8 cellular contexts compared by ENCODE assay signal in genomic region chr1:19483261-19483660, GRCh38. TPM values are rescaled to one million over a fixed set of nuclear protein-coding genes. Genes with fewer than 3 reads are reported as not detected.
DNase-seq lines count a peak whose midpoint lies in the region; FAIRE-seq and TF ChIP-seq lines count a peak whose summit lies in the region.

No MANE protein-coding gene starts in this region.

- H3K4me1 Mint-ChIP-seq in T-helper 2 cell treated with Interferon-gamma antibody and Interleukin-4, amounts not matched to agents 5 μg/mL and 100 μg/mL, for 36 hours (ENCODE audit: low read depth) = peaks cover 68% of the 10 kb centered on the region

- peak; percentile 45 for DNase-seq in GM13976 (ENCODE audit: low spot score)
- DNase-seq in T-helper 2 cell treated with Interferon-gamma antibody and Interleukin-4, amounts not matched to agents 5 μg/mL and 100 μg/mL, for 36 hours (ENCODE audit: low spot score) = peak; percentile 36
- no peak for DNase-seq in fibroblast of lung (ENCODE audit: low read depth in 2 of 2)
- DNase-seq in small intestine = no peak
- DNase-seq in NCI-H748 (lab: John Stamatoyannopoulos, UW; ENCODE audit: unreplicated experiment) = no peak
- no peak for DNase-seq in GM19239 (ENCODE audit: insufficient read length, low spot score)
- no peak for DNase-seq in COLO668 (lab: John Stamatoyannopoulos, UW; ENCODE audit: unreplicated experiment)
- DNase-seq in HEK293T (ENCODE audit: extremely low spot score) = no peak

- POLR2A ChIA-PET in HEK293T (lab: Yijun Ruan, JAX) = no interaction called here

- peaks cover 2% of the 10 kb centered on the region for H4K20me1 ChIP-seq in fibroblast of lung (ENCODE audit: control insufficient read depth, extremely low read depth, insufficient read depth, low read length)

- H3K27ac ChIP-seq in fibroblast of lung (ENCODE audit: insufficient read depth, low read length) (peak overlapping the region; percentile 94), small intestine (ENCODE audit: low read depth in 1 of 2, low read length in 1 of 2) (peak overlapping the region; percentile 97 to 98)

- peaks cover 72% of the 10 kb centered on the region for H3K79me2 ChIP-seq in fibroblast of lung (ENCODE audit: control insufficient read depth, insufficient read depth, low read length)

- H3K4me3 ChIP-seq in fibroblast of lung (replicated peaks in 1 of 4; ENCODE audit: control extremely low read depth in 1 of 4, insufficient read depth in 1 of 4, low read depth in 3 of 4, low read length in 4 of 4) (peak overlapping the region; percentile 61 to 96 (median 84)), small intestine (ENCODE audit: low read depth in 1 of 2, low read length in 2 of 2) (peak overlapping the region in 1 of 2 donors; percentile 70)

- peak overlapping the region; percentile 92 for H3K4me3 Mint-ChIP-seq in T-helper 2 cell treated with Interferon-gamma antibody and Interleukin-4, amounts not matched to agents 5 μg/mL and 100 μg/mL, for 36 hours

- H3K36me3 Mint-ChIP-seq in T-helper 2 cell treated with Interferon-gamma antibody and Interleukin-4, amounts not matched to agents 5 μg/mL and 100 μg/mL, for 36 hours (ENCODE audit: low read depth) = peaks cover 46% of the 10 kb centered on the region

- no peaks in the 10 kb centered on the region for H3K27me3 Mint-ChIP-seq in T-helper 2 cell treated with Interferon-gamma antibody and Interleukin-4, amounts not matched to agents 5 μg/mL and 100 μg/mL, for 36 hours (ENCODE audit: low read depth)

- FAIRE-seq in small intestine (lab: Jason Lieb, UNC) (no peak), GM19239 (lab: Jason Lieb, UNC) (no peak)

- no peaks in the 10 kb centered on the region for H3K9me3 ChIP-seq in fibroblast of lung (ENCODE audit: control insufficient read depth, insufficient read depth, low read depth, low read length)
- H3K9me3 ChIP-seq in small intestine (ENCODE audit: control insufficient read depth, low read depth) = no peaks in the 10 kb centered on the region

- peak overlapping the region; percentile 100 for H3K4me2 ChIP-seq in fibroblast of lung (ENCODE audit: extremely low read depth, insufficient read depth, low read length)

- H3K4me1 ChIP-seq in fibroblast of lung (ENCODE audit: control insufficient read depth, extremely low read depth, insufficient read depth, low read length) (peaks cover 21% of the 10 kb centered on the region), small intestine (ENCODE audit: control insufficient read depth in 2 of 2, insufficient read depth in 1 of 2, low read depth in 1 of 2, low read length in 1 of 2) (peaks cover 13 to 22% of the 10 kb centered on the region in 2 donors)

- no peaks in the 10 kb centered on the region for H3K27me3 ChIP-seq in fibroblast of lung (ENCODE audit: control insufficient read depth, insufficient read depth, low read length)
- H3K27me3 ChIP-seq in small intestine (ENCODE audit: control insufficient read depth in 2 of 2, insufficient read depth in 2 of 2, low read length in 2 of 2) = no peaks in the 10 kb centered on the region

- H3K9ac ChIP-seq in fibroblast of lung (ENCODE audit: insufficient read depth, low read length) = no peak overlapping the region

- WGBS in small intestine, 3 donors = 53 to 61% (median 59%) methylated on average over 3 of the region's 3 CpGs

- H3K27ac Mint-ChIP-seq in T-helper 2 cell treated with Interferon-gamma antibody and Interleukin-4, amounts not matched to agents 5 μg/mL and 100 μg/mL, for 36 hours = peak overlapping the region; percentile 91

- CTCF ChIA-PET in HEK293T (lab: Yijun Ruan, JAX) = interaction anchor here (1.0 kb wide), 1 partner anchor 38 kb away, joined by 3 read pairs; no protein-coding TSS in a partner anchor

- peaks cover 3% of the 10 kb centered on the region for H3K36me3 ChIP-seq in fibroblast of lung (ENCODE audit: control insufficient read depth, insufficient read depth, low read length)
- H3K36me3 ChIP-seq in small intestine (ENCODE audit: control insufficient read depth in 2 of 2, insufficient read depth in 2 of 2, low read length in 2 of 2) = no peaks in the 10 kb centered on the region

- in situ Hi-C loops in GM13976 (cut with MboI; ENCODE audit: low sequenced_read_pairs, unreplicated experiment) = no loop called here

- H3K9me3 Mint-ChIP-seq in T-helper 2 cell treated with Interferon-gamma antibody and Interleukin-4, amounts not matched to agents 5 μg/mL and 100 μg/mL, for 36 hours = no peaks in the 10 kb centered on the region

- no peak for TF ChIP-seq CTCF in GM13976 (IDR thresholded peaks at IDR 0.05; ENCODE audit: borderline replicate concordance, control extremely low read depth, extremely low read depth, insufficient read depth, missing control alignments)
- no peak for TF ChIP-seq CTCF in fibroblast of lung (conservative IDR thresholded peaks at IDR 0.05 in 1 of 2, IDR thresholded peaks at IDR 0.05 in 1 of 2; ENCODE audit: low read depth in 1 of 2, low read length in 2 of 2)

- H2AFZ ChIP-seq in fibroblast of lung (ENCODE audit: low read length) = no peak overlapping the region

TF ChIP-seq in HEK293T, 16 proteins besides CTCF, POLR2A, EP300 and RAD21:
- TF ChIP-seq ARNT (IDR thresholded peaks at IDR 0.05) = no peak
- TF ChIP-seq FOXK2 (IDR thresholded peaks at IDR 0.05) = no peak
- no peak for TF ChIP-seq PKNOX1 (IDR thresholded peaks at IDR 0.05)
- TF ChIP-seq SP1 (IDR thresholded peaks at IDR 0.05) = no peak
- TF ChIP-seq NFRKB (IDR thresholded peaks at IDR 0.05) = no peak
- no peak for TF ChIP-seq BHLHE40 (IDR thresholded peaks at IDR 0.05; ENCODE audit: borderline replicate concordance)
- no peak for TF ChIP-seq HDGF (IDR thresholded peaks at IDR 0.05; ENCODE audit: borderline replicate concordance)
- TF ChIP-seq ZNF384 (IDR thresholded peaks at IDR 0.05) = no peak
- no peak for TF ChIP-seq SUZ12 (IDR thresholded peaks at IDR 0.05)
- TF ChIP-seq ELF4 (IDR thresholded peaks at IDR 0.05) = no peak
- no peak for TF ChIP-seq FOXM1 (IDR thresholded peaks at IDR 0.05; ENCODE audit: borderline replicate concordance)
- TF ChIP-seq CTBP1 (IDR thresholded peaks at IDR 0.05; ENCODE audit: borderline replicate concordance) = no peak
- TF ChIP-seq FOXA1 (IDR thresholded peaks at IDR 0.05) = no peak
- TF ChIP-seq TARDBP (IDR thresholded peaks at IDR 0.05) = no peak
- no peak for TF ChIP-seq LEF1 (IDR thresholded peaks at IDR 0.05; ENCODE audit: borderline replicate concordance)

RNA-seq across cellular contexts. Expression of gene CAPZB, which starts 2.1 kb away (rescaled TPM):
- total RNA-seq in fibroblast of lung = 77.6 and 104 TPM in 2 replicates
- polyA plus RNA-seq in fibroblast of lung = 495 and 519 TPM in 2 replicates
- 514 and 539 TPM in 2 replicates for polyA plus RNA-seq in fibroblast of lung (2012)
- 153 and 154 TPM in 2 replicates for polyA minus RNA-seq in fibroblast of lung (ENCODE audit: low replicate concordance)
- polyA plus RNA-seq in small intestine = 100 to 1,000 TPM; 262 to 292 (median 289) TPM

Comparison
In these comparisons a context has a peak if more than half of its experiments do, and no peak if none do; other contexts are left out.
1. DNase-seq: peak in GM13976 (single experiment) and T-helper 2 cell treated with Interferon-gamma antibody and Interleukin-4, amounts not matched to agents 5 μg/mL and 100 μg/mL, for 36 hours (single experiment); none in fibroblast of lung (0 of 2), small intestine (single experiment), NCI-H748 (single experiment), GM19239 (single experiment), COLO668 (single experiment) and HEK293T (single experiment).